Comparison of ENCODE assay signal across 8 cellular contexts in the genomic region with DNA sequence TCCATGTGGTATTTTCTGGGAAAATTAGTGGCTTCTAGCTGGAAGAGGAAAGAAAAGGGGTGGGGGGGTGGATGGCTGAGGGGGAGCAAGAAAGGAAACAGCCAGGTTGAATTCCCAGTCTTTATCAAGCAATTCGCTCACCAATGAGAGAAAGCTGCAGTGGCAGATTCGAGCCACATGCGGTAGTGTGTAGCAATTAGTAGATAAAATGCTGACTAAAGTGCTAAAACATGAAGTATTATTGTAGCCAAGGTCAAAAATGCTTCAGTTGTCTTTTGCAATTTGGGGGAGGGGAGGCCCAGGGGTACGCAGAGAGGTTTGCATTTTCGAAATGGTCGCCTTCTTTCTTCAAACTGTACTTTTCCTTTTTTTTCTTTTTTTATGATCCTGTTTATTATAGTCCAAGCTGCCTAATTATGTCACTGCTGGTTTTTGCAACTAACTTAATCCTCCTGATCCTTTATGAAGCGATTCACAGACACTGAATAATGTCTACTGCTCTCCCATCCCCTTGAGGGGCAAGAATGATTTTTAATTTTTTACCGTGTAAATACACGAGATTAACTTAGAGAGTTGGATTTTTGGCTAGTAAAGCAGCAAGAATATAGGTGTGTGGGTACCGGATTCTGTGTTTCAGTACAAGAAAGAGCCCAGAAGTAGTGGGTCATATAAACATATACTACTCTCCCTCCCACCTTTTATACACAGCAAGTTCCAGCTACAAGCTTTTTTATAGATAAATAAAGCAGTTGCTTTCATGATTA. TPM values are rescaled to one million over a fixed set of nuclear protein-coding genes. Genes with fewer than 3 reads are reported as not detected.
DNase-seq lines count a peak whose midpoint lies in the region; ATAC-seq and TF ChIP-seq lines count a peak whose summit lies in the region.

No MANE protein-coding gene starts in this region.

- peak; percentile 15 for ATAC-seq in HG02798 (IDR thresholded peaks at IDR 0.05; ENCODE audit: poor library complexity, unreplicated experiment)
- no peak for ATAC-seq in activated T-cell treated with anti-CD3 and anti-CD28 coated beads, Interleukin-2, amount 50 U/mL, for 72 hours (replicated peaks in 1 of 2)
- ATAC-seq in GM21529 (IDR thresholded peaks at IDR 0.05; ENCODE audit: unreplicated experiment) = no peak
- ATAC-seq in GM19023 (IDR thresholded peaks at IDR 0.05; ENCODE audit: unreplicated experiment) = no peak

- TF ChIP-seq CTCF in C4-2B (conservative IDR thresholded peaks at IDR 0.05) = no peak
- TF ChIP-seq CTCF in neural crest cell (conservative IDR thresholded peaks at IDR 0.05) = peak; percentile 52

- peak in 1 of 2 donors; percentile 5 for DNase-seq in activated T-cell treated with anti-CD3 and anti-CD28 coated beads, Interleukin-2, amount 50 U/mL, for 72 hours
- DNase-seq in germinal center (ENCODE audit: low spot score) (peak; percentile 52), neural crest cell (ENCODE audit: low read depth, low spot score) (no peak), dedifferentiated amniotic fluid mesenchymal stem cell (ENCODE audit: extremely low spot score) (no peak)

- peak overlapping the region; percentile 82 to 88 for H3K4me3 Mint-ChIP-seq in activated T-cell treated with anti-CD3 and anti-CD28 coated beads, Interleukin-2, amount 50 U/mL, for 72 hours
- H3K4me3 Mint-ChIP-seq in neural crest cell = peak overlapping the region; percentile 93

- H3K27me3 Mint-ChIP-seq in activated T-cell treated with anti-CD3 and anti-CD28 coated beads, Interleukin-2, amount 50 U/mL, for 72 hours (ENCODE audit: low read depth) = no peaks in the 10 kb centered on the region
- H3K27me3 Mint-ChIP-seq in neural crest cell (ENCODE audit: low read depth) = peaks cover 31% of the 10 kb centered on the region

- peak overlapping the region; percentile 29 for H3K27ac ChIP-seq in C4-2B

- H3K9me3 Mint-ChIP-seq in activated T-cell treated with anti-CD3 and anti-CD28 coated beads, Interleukin-2, amount 50 U/mL, for 72 hours = no peaks in the 10 kb centered on the region
- no peaks in the 10 kb centered on the region for H3K9me3 Mint-ChIP-seq in neural crest cell

- H3K4me1 Mint-ChIP-seq in activated T-cell treated with anti-CD3 and anti-CD28 coated beads, Interleukin-2, amount 50 U/mL, for 72 hours (ENCODE audit: low read depth) = peaks cover 48% of the 10 kb centered on the region
- peaks cover 39% of the 10 kb centered on the region for H3K4me1 Mint-ChIP-seq in neural crest cell

- peak overlapping the region; percentile 7 for H3K27ac Mint-ChIP-seq in activated T-cell treated with anti-CD3 and anti-CD28 coated beads, Interleukin-2, amount 50 U/mL, for 72 hours
- no peak overlapping the region for H3K27ac Mint-ChIP-seq in neural crest cell (ENCODE audit: unreplicated experiment)

- peaks cover 9 to 10% of the 10 kb centered on the region in 2 donors for H3K36me3 Mint-ChIP-seq in activated T-cell treated with anti-CD3 and anti-CD28 coated beads, Interleukin-2, amount 50 U/mL, for 72 hours (ENCODE audit: insufficient read depth in 2 of 2)
- H3K36me3 Mint-ChIP-seq in neural crest cell (ENCODE audit: low read depth) = no peaks in the 10 kb centered on the region

RNA-seq across cellular contexts. Expression of gene ARID5B, which starts 3.6 kb away (rescaled TPM):
- 100 to 1,000 TPM in 1 of 2 donors, 10 to 100 TPM in 1; 74.4 to 113 TPM for total RNA-seq in activated T-cell treated with anti-CD3 and anti-CD28 coated beads, Interleukin-2, amount 50 U/mL, for 72 hours
- total RNA-seq in neural crest cell = 10.1 and 10.4 TPM in 2 replicates
